In the genomic region with DNA sequence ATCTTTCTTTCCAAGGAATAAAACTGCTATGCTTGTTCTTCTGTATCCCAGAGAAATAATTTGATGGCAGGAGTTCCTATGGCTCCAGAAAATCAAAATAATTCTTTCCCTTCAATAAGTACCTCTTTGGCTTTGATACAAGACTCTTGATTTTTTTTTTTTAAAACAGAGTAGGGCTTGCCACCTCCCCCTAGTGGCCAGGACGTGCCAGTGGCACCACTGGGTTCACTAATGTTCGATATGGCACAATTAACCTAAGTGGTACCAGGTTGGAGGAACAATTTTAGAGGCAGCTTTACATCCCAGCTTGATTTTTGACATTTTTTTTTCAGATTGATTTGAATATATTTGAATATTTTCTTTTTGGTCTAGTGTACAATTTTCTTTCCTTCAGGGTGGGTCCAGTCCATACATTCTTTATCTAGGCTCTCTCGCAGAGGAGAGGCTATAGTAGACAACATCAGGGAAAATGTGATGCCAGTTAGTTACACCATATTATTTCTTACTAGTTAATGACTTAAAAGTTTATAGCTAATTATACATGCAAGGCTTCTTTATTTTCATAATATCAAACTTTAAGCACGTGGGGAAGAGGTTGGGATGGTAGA, we compare ENCODE assay signal across 8 cellular contexts.
DNase-seq lines count a peak whose midpoint lies in the region; ATAC-seq and TF ChIP-seq lines count a peak whose summit lies in the region.

No MANE protein-coding gene starts in this region.

- TF ChIP-seq POLR2A in prostate gland (IDR thresholded peaks at IDR 0.05): no peak

- DNase-seq in ELF-1 (ENCODE audit: low read depth, low spot score) (peak; percentile 60), GM20000 (ENCODE audit: low spot score) (peak; percentile 42), SJCRH30 (peak; percentile 31 to 58), hepatocyte (ENCODE audit: low spot score) (peak; percentile 32), prostate gland (ENCODE audit: low spot score) (no peak)
- peak; percentile 52 for DNase-seq in activated naive CD4-positive, alpha-beta T cell treated with anti-CD3 and anti-CD28 coated beads, Interleukin-2, amount 50 U/mL, for 16 hours
- DNase-seq in stimulated activated CD4-positive, alpha-beta T cell treated with anti-CD3 and anti-CD28 coated beads, TNF-alpha, amount 100 ng/mL, for 1 hour (ENCODE audit: low read depth in 3 of 3, low spot score in 1 of 3): peak; percentile 0 to 18 (median 2)

- intact Hi-C loops in prostate gland (cut with DNase I): no loop called here

- H3K27me3 ChIP-seq in SJCRH30: no peaks in the 10 kb centered on the region
- H3K27me3 ChIP-seq in hepatocyte: no peaks in the 10 kb centered on the region
- H3K27me3 ChIP-seq in prostate gland (replicated peaks; ENCODE audit: insufficient read depth): no peaks in the 10 kb centered on the region

- no peaks in the 10 kb centered on the region for H3K9me3 ChIP-seq in SJCRH30 (replicated peaks)
- H3K9me3 ChIP-seq in hepatocyte (ENCODE audit: low read depth): no peaks in the 10 kb centered on the region
- H3K9me3 ChIP-seq in prostate gland: no peaks in the 10 kb centered on the region

- H3K79me2 ChIP-seq in hepatocyte: no peaks in the 10 kb centered on the region

- TF ChIP-seq CTCF in GM20000 (IDR thresholded peaks at IDR 0.05; ENCODE audit: extremely low read depth, missing control alignments) (peak; percentile 76), hepatocyte (IDR thresholded peaks at IDR 0.05; ENCODE audit: poor library complexity) (peak; percentile 81), prostate gland (IDR thresholded peaks at IDR 0.05) (peak in 2 of 4 experiments; percentile 37 to 38)

- no peaks in the 10 kb centered on the region for H3K9me2 ChIP-seq in hepatocyte (replicated peaks; ENCODE audit: insufficient read depth)

- no peak overlapping the region for H3K4me3 ChIP-seq in SJCRH30
- H3K4me3 ChIP-seq in hepatocyte: no peak overlapping the region
- no peak overlapping the region for H3K4me3 ChIP-seq in prostate gland

- H4K20me1 ChIP-seq in hepatocyte (ENCODE audit: insufficient read depth, poor library complexity, severe bottlenecking): no peaks in the 10 kb centered on the region

- no peaks in the 10 kb centered on the region for H3K4me1 ChIP-seq in SJCRH30
- no peaks in the 10 kb centered on the region for H3K4me1 ChIP-seq in hepatocyte (ENCODE audit: insufficient read depth)
- H3K4me1 ChIP-seq in prostate gland (replicated peaks): no peaks in the 10 kb centered on the region

- no peak overlapping the region for H2AFZ ChIP-seq in hepatocyte

- H3K36me3 ChIP-seq in SJCRH30 (no peaks in the 10 kb centered on the region), hepatocyte (replicated peaks; ENCODE audit: insufficient read depth, low read depth) (no peaks in the 10 kb centered on the region), prostate gland (no peaks in the 10 kb centered on the region)

- no peak overlapping the region for H3K4me2 ChIP-seq in hepatocyte

- H3K27ac ChIP-seq in SJCRH30 (no peak overlapping the region), hepatocyte (no peak overlapping the region), prostate gland (no peak overlapping the region)

- 56% methylated on average over 4 of the region's 4 CpGs for WGBS in hepatocyte (ENCODE audit: low lambda C conversion rate, missing lambda C conversion rate)
- WGBS in prostate gland: 54% methylated on average over 4 of the region's 4 CpGs

- peak; percentile 89 for ATAC-seq in HG03469 (IDR thresholded peaks at IDR 0.05; ENCODE audit: unreplicated experiment)
